ENCODE assay signal across 1 cellular context in genomic region chr9:133149130-133150015, GRCh38.
TF ChIP-seq lines count a peak whose summit lies in the region.

No MANE protein-coding gene starts in this region.

TF ChIP-seq in K562, 482 proteins besides CTCF, POLR2A, EP300 and RAD21 (continued from another document and continues in another):
- TF ChIP-seq, protein P1, sequence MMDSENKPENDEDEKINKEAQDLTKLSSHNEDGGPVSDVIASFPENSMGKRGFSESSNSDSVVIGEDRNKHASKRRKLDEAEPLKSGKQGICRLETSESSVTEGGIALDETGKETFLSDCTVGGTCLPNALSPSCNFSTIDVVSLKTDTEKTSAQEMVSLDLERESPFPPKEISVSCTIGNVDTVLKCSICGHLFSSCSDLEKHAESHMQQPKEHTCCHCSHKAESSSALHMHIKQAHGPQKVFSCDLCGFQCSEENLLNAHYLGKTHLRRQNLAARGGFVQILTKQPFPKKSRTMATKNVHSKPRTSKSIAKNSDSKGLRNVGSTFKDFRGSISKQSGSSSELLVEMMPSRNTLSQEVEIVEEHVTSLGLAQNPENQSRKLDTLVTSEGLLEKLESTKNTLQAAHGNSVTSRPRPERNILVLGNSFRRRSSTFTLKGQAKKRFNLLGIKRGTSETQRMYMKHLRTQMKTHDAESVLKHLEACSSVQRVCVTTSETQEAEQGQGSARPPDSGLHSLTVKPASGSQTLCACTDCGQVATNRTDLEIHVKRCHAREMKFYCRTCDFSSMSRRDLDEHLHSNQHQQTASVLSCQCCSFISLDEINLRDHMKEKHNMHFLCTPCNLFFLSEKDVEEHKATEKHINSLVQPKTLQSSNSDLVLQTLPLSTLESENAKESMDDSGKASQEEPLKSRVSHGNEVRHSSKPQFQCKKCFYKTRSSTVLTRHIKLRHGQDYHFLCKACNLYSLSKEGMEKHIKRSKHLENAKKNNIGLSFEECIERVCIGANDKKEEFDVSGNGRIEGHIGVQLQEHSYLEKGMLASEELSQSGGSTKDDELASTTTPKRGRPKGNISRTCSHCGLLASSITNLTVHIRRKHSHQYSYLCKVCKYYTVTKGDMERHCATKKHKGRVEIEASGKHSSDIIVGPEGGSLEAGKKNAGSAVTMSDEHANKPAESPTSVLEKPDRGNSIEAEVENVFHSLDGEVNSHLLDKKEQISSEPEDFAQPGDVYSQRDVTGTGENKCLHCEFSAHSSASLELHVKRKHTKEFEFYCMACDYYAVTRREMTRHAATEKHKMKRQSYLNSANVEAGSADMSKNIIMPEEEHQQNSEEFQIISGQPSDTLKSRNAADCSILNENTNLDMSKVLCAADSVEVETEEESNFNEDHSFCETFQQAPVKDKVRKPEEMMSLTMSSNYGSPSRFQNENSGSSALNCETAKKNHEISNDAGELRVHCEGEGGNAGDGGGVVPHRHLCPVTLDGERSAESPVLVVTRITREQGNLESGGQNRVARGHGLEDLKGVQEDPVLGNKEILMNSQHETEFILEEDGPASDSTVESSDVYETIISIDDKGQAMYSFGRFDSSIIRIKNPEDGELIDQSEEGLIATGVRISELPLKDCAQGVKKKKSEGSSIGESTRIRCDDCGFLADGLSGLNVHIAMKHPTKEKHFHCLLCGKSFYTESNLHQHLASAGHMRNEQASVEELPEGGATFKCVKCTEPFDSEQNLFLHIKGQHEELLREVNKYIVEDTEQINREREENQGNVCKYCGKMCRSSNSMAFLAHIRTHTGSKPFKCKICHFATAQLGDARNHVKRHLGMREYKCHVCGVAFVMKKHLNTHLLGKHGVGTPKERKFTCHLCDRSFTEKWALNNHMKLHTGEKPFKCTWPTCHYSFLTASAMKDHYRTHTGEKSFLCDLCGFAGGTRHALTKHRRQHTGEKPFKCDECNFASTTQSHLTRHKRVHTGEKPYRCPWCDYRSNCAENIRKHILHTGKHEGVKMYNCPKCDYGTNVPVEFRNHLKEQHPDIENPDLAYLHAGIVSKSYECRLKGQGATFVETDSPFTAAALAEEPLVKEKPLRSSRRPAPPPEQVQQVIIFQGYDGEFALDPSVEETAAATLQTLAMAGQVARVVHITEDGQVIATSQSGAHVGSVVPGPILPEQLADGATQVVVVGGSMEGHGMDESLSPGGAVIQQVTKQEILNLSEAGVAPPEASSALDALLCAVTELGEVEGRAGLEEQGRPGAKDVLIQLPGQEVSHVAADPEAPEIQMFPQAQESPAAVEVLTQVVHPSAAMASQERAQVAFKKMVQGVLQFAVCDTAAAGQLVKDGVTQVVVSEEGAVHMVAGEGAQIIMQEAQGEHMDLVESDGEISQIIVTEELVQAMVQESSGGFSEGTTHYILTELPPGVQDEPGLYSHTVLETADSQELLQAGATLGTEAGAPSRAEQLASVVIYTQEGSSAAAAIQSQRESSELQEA (IDR thresholded peaks at IDR 0.05; ENCODE audit: low read depth), result no peak
- TF ChIP-seq ESRRB (CRISPR knock-in tag; IDR thresholded peaks at IDR 0.05; ENCODE audit: borderline replicate concordance) (peak; percentile 59; the same call in 1 of the 2 replicates), GABPB1 (CRISPR knock-in tag; IDR thresholded peaks at IDR 0.05) (peak; percentile 51; the same call in 1 of the 2 replicates), NFIC (IDR thresholded peaks at IDR 0.05) (peak; percentile 28; the same call in 1 of the 2 replicates), FIP1L1 (IDR thresholded peaks at IDR 0.05; ENCODE audit: low read depth, low read length, poor library complexity, severe bottlenecking) (no peak), ETV5 (CRISPR knock-in tag; IDR thresholded peaks at IDR 0.05; ENCODE audit: low read depth) (no peak; the same call in 1 of the 2 replicates), FOXK2 (conservative IDR thresholded peaks at IDR 0.05 in 1 of 2, IDR thresholded peaks at IDR 0.05 in 1 of 2; ENCODE audit: low read depth in 2 of 2) (peak in 1 of 2 experiments; percentile 51; a peak in 1 of 4 replicates), TBL1XR1 (IDR thresholded peaks at IDR 0.05; ENCODE audit: low read length in 2 of 2) (no peak), CSDE1 (IDR thresholded peaks at IDR 0.05) (no peak), DNMT1 (IDR thresholded peaks at IDR 0.05) (no peak), ZNF830 (CRISPR knock-in tag; IDR thresholded peaks at IDR 0.05) (0 out of 2 replicates have a peak, but pooled peaks have one; percentile 75), MAFK (IDR thresholded peaks at IDR 0.05; ENCODE audit: low read length) (no peak), RBM17 (IDR thresholded peaks at IDR 0.05; ENCODE audit: borderline replicate concordance, low read depth, low read length) (no peak), SP2 (IDR thresholded peaks at IDR 0.05; ENCODE audit: extremely low read depth, low read depth, low read length, poor library complexity, severe bottlenecking) (no peak), SIN3A (IDR thresholded peaks at IDR 0.05; ENCODE audit: borderline replicate concordance in 2 of 2, control insufficient read depth in 1 of 2, low read depth in 2 of 2, low read length in 2 of 2) (peak in 1 of 2 experiments; percentile 89; a peak in 2 of 4 replicates), ZC3H11A (IDR thresholded peaks at IDR 0.05; ENCODE audit: low read depth, low read length) (no peak), ZFP1 (CRISPR knock-in tag; IDR thresholded peaks at IDR 0.05) (no peak), HDAC2 (IDR thresholded peaks at IDR 0.05) (peak; percentile 50; the same call in 1 of the 2 replicates), RB1 (IDR thresholded peaks at IDR 0.05; ENCODE audit: low read depth) (peak; percentile 88; the same call in 1 of the 2 replicates), E2F5 (CRISPR knock-in tag; IDR thresholded peaks at IDR 0.05) (no peak; the same call in 1 of the 2 replicates), FOXP1 (CRISPR knock-in tag; IDR thresholded peaks at IDR 0.05) (peak; percentile 69), USF2 (CRISPR knock-in tag; IDR thresholded peaks at IDR 0.05) (peak; percentile 71), ZBTB1 (CRISPR knock-in tag; IDR thresholded peaks at IDR 0.05; ENCODE audit: borderline replicate concordance, low read depth) (no peak), NFE2L1 (tag; IDR thresholded peaks at IDR 0.05; ENCODE audit: borderline replicate concordance, low read depth) (no peak), RCOR1 (IDR thresholded peaks at IDR 0.05; ENCODE audit: borderline replicate concordance in 1 of 2, low read depth in 2 of 2, low read length in 2 of 2) (peak in 1 of 2 experiments; percentile 23; a peak in 1 of 4 replicates), MYNN (IDR thresholded peaks at IDR 0.05) (peak; percentile 78; the same call in 1 of the 2 replicates), MYNN (CRISPR knock-in tag; IDR thresholded peaks at IDR 0.05) (no peak), HDGF (IDR thresholded peaks at IDR 0.05) (0 out of 2 replicates have a peak, but pooled peaks have one; percentile 67), ARID2 (IDR thresholded peaks at IDR 0.05) (no peak; the same call in 1 of the 2 replicates)
- TF ChIP-seq, protein P2, sequence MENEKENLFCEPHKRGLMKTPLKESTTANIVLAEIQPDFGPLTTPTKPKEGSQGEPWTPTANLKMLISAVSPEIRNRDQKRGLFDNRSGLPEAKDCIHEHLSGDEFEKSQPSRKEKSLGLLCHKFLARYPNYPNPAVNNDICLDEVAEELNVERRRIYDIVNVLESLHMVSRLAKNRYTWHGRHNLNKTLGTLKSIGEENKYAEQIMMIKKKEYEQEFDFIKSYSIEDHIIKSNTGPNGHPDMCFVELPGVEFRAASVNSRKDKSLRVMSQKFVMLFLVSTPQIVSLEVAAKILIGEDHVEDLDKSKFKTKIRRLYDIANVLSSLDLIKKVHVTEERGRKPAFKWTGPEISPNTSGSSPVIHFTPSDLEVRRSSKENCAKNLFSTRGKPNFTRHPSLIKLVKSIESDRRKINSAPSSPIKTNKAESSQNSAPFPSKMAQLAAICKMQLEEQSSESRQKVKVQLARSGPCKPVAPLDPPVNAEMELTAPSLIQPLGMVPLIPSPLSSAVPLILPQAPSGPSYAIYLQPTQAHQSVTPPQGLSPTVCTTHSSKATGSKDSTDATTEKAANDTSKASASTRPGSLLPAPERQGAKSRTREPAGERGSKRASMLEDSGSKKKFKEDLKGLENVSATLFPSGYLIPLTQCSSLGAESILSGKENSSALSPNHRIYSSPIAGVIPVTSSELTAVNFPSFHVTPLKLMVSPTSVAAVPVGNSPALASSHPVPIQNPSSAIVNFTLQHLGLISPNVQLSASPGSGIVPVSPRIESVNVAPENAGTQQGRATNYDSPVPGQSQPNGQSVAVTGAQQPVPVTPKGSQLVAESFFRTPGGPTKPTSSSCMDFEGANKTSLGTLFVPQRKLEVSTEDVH (IDR thresholded peaks at IDR 0.05; ENCODE audit: low read depth, partially characterized antibody), result no peak
- TF ChIP-seq, protein P3, sequence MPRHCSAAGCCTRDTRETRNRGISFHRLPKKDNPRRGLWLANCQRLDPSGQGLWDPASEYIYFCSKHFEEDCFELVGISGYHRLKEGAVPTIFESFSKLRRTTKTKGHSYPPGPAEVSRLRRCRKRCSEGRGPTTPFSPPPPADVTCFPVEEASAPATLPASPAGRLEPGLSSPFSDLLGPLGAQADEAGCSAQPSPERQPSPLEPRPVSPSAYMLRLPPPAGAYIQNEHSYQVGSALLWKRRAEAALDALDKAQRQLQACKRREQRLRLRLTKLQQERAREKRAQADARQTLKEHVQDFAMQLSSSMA (CRISPR knock-in tag; IDR thresholded peaks at IDR 0.05), result peak; percentile 86
- TF ChIP-seq, protein P4, sequence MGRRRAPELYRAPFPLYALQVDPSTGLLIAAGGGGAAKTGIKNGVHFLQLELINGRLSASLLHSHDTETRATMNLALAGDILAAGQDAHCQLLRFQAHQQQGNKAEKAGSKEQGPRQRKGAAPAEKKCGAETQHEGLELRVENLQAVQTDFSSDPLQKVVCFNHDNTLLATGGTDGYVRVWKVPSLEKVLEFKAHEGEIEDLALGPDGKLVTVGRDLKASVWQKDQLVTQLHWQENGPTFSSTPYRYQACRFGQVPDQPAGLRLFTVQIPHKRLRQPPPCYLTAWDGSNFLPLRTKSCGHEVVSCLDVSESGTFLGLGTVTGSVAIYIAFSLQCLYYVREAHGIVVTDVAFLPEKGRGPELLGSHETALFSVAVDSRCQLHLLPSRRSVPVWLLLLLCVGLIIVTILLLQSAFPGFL (CRISPR knock-in tag; IDR thresholded peaks at IDR 0.05), result no peak
- TF ChIP-seq, protein P5, sequence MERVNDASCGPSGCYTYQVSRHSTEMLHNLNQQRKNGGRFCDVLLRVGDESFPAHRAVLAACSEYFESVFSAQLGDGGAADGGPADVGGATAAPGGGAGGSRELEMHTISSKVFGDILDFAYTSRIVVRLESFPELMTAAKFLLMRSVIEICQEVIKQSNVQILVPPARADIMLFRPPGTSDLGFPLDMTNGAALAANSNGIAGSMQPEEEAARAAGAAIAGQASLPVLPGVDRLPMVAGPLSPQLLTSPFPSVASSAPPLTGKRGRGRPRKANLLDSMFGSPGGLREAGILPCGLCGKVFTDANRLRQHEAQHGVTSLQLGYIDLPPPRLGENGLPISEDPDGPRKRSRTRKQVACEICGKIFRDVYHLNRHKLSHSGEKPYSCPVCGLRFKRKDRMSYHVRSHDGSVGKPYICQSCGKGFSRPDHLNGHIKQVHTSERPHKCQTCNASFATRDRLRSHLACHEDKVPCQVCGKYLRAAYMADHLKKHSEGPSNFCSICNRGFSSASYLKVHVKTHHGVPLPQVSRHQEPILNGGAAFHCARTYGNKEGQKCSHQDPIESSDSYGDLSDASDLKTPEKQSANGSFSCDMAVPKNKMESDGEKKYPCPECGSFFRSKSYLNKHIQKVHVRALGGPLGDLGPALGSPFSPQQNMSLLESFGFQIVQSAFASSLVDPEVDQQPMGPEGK (CRISPR knock-in tag; IDR thresholded peaks at IDR 0.05; ENCODE audit: borderline replicate concordance), result no peak
- TF ChIP-seq, protein P6, sequence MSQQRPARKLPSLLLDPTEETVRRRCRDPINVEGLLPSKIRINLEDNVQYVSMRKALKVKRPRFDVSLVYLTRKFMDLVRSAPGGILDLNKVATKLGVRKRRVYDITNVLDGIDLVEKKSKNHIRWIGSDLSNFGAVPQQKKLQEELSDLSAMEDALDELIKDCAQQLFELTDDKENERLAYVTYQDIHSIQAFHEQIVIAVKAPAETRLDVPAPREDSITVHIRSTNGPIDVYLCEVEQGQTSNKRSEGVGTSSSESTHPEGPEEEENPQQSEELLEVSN (IDR thresholded peaks at IDR 0.05; ENCODE audit: borderline replicate concordance in 1 of 2, extremely low read depth in 1 of 2, insufficient read depth in 1 of 2, insufficient read length in 1 of 2, low read depth in 1 of 2, low read length in 1 of 2, poor library complexity in 1 of 2, severe bottlenecking in 1 of 2), result peak; percentile 91 to 94
- TF ChIP-seq, protein P7, sequence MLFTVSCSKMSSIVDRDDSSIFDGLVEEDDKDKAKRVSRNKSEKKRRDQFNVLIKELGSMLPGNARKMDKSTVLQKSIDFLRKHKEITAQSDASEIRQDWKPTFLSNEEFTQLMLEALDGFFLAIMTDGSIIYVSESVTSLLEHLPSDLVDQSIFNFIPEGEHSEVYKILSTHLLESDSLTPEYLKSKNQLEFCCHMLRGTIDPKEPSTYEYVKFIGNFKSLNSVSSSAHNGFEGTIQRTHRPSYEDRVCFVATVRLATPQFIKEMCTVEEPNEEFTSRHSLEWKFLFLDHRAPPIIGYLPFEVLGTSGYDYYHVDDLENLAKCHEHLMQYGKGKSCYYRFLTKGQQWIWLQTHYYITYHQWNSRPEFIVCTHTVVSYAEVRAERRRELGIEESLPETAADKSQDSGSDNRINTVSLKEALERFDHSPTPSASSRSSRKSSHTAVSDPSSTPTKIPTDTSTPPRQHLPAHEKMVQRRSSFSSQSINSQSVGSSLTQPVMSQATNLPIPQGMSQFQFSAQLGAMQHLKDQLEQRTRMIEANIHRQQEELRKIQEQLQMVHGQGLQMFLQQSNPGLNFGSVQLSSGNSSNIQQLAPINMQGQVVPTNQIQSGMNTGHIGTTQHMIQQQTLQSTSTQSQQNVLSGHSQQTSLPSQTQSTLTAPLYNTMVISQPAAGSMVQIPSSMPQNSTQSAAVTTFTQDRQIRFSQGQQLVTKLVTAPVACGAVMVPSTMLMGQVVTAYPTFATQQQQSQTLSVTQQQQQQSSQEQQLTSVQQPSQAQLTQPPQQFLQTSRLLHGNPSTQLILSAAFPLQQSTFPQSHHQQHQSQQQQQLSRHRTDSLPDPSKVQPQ (CRISPR knock-in tag; IDR thresholded peaks at IDR 0.05; ENCODE audit: borderline replicate concordance), result peak; percentile 99
- TF ChIP-seq, protein P8, sequence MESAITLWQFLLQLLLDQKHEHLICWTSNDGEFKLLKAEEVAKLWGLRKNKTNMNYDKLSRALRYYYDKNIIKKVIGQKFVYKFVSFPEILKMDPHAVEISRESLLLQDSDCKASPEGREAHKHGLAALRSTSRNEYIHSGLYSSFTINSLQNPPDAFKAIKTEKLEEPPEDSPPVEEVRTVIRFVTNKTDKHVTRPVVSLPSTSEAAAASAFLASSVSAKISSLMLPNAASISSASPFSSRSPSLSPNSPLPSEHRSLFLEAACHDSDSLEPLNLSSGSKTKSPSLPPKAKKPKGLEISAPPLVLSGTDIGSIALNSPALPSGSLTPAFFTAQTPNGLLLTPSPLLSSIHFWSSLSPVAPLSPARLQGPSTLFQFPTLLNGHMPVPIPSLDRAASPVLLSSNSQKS (CRISPR knock-in tag; IDR thresholded peaks at IDR 0.05), result 0 out of 2 replicates have a peak, but pooled peaks have one; percentile 41
